In genomic region chr18:11494093-11494492, GRCh38 we compare ENCODE assay signal across 24 cellular contexts.
A peak's percentile ranks its signal among the peaks of the same experiment; 100 is the strongest.
DNase-seq lines count a peak whose midpoint lies in the region; ATAC-seq, FAIRE-seq and TF ChIP-seq lines count a peak whose summit lies in the region.
"Had no signal": no experiment of that assay in that cellular context is flagged by ENCODE, and none has a peak within 500 bp of the region (broad histone marks: within the 10 kb centered on the region; RNA-seq: fewer than 3 reads in every experiment).

No MANE protein-coding gene starts in this region.

- DNase-seq in AG20443 (ENCODE audit: low spot score) (peak; percentile 27), M059J (ENCODE audit: low read depth) (peak; percentile 82), dedifferentiated amniotic fluid mesenchymal stem cell (ENCODE audit: extremely low spot score) (peak; percentile 27), mesenchymal stem cell (peak; percentile 26), HTR-8/SVneo (ENCODE audit: insufficient read length, low spot score) (no peak), SK-N-SH (no peak)
- DNase-seq: activated CD4-positive, alpha-beta T cell treated with anti-CD3 and anti-CD28 coated beads for 48 hours; CD4-positive, alpha-beta memory T cell; DMS153; left cardiac atrium; MG63; naive thymus-derived CD8-positive, alpha-beta T cell; NCI-H1436; NCI-H2171 treated with DMSO at 0.1 percent for 48 hours; NCI-H748 treated with DMSO at 0.1 percent for 48 hours; OCI-M1; SIG-M5 had no signal

- no peak overlapping the region for H2BK120ac ChIP-seq in mesenchymal stem cell (ENCODE audit: low read depth, low read length)

- no peak for TF ChIP-seq RAD21 in SK-N-SH (IDR thresholded peaks at IDR 0.05; ENCODE audit: low read length)

- no peak for FAIRE-seq in HTR-8/SVneo (lab: Jason Lieb, UNC)

- H3K27ac ChIP-seq in mesenchymal stem cell (ENCODE audit: low read length, poor library complexity, severe bottlenecking) (peak overlapping the region; percentile 48), SK-N-SH (ENCODE audit: low read depth in 2 of 2, low read length in 1 of 2) (no peak overlapping the region)
- H3K27ac ChIP-seq: gastroesophageal sphincter, thoracic aorta had no signal

- H2AK5ac ChIP-seq in mesenchymal stem cell (ENCODE audit: low read length, severe bottlenecking), result no peak overlapping the region

- H3K79me1 ChIP-seq in mesenchymal stem cell (replicated peaks; ENCODE audit: low read length, poor library complexity, severe bottlenecking), result no peaks in the 10 kb centered on the region

- H3K9me2 ChIP-seq in SK-N-SH, result no peaks in the 10 kb centered on the region

- H2BK15ac ChIP-seq in mesenchymal stem cell (ENCODE audit: low read depth, poor library complexity, severe bottlenecking), result no peak overlapping the region

- no peaks in the 10 kb centered on the region for H3K36me3 ChIP-seq in mesenchymal stem cell (ENCODE audit: control insufficient read depth in 1 of 2, insufficient read depth in 2 of 2, low read depth in 1 of 2, low read length in 2 of 2)
- H3K36me3 ChIP-seq in SK-N-SH (replicated peaks in 1 of 2; ENCODE audit: control insufficient read depth in 1 of 2, insufficient read depth in 2 of 2, low read length in 1 of 2), result no peaks in the 10 kb centered on the region
- H3K36me3 ChIP-seq: gastroesophageal sphincter, HAP-1, MG63, thoracic aorta had no signal

- TF ChIP-seq CTCF in SK-N-SH (IDR thresholded peaks at IDR 0.05), result no peak

- ATAC-seq in HG02852 (IDR thresholded peaks at IDR 0.05; ENCODE audit: unreplicated experiment) (no peak), HG03520 (IDR thresholded peaks at IDR 0.05; ENCODE audit: unreplicated experiment) (no peak)
- ATAC-seq: activated T-helper 17 cell treated with anti-CD3 and anti-CD28 coated beads, Interleukin-2, amount 50 U/mL, for 72 hours; gastroesophageal sphincter; left cardiac atrium; naive thymus-derived CD8-positive, alpha-beta T cell; stimulated activated memory B cell treated with anti-CD40 and anti-IgM and Interleukin-4, amounts not matched to agents 10 μg/mL and 1 μg/mL and 100 μg/mL, for 72 hours had no signal

- H3K4me3 ChIP-seq in mesenchymal stem cell (ENCODE audit: insufficient read depth in 1 of 2, low read depth in 1 of 2, low read length in 2 of 2), result no peak overlapping the region
- H3K4me3 ChIP-seq in SK-N-SH (ENCODE audit: low read depth in 2 of 2, low read length in 1 of 2), result no peak overlapping the region
- H3K4me3 ChIP-seq: gastroesophageal sphincter, HAP-1, MG63, thoracic aorta had no signal

- H4K8ac ChIP-seq in mesenchymal stem cell (ENCODE audit: low read length), result no peak overlapping the region

- H3K9me3 ChIP-seq in mesenchymal stem cell (ENCODE audit: control insufficient read depth, low read length), result no peaks in the 10 kb centered on the region
- no peaks in the 10 kb centered on the region for H3K9me3 ChIP-seq in SK-N-SH
- H3K9me3 ChIP-seq: gastroesophageal sphincter, HAP-1, MG63, thoracic aorta had no signal

- no peaks in the 10 kb centered on the region for H4K20me1 ChIP-seq in SK-N-SH (ENCODE audit: insufficient read depth)

- H3K4me2 ChIP-seq in mesenchymal stem cell (ENCODE audit: low read length, poor library complexity, severe bottlenecking), result no peak overlapping the region
- no peak overlapping the region for H3K4me2 ChIP-seq in SK-N-SH

- H2AFZ ChIP-seq in mesenchymal stem cell (ENCODE audit: low read depth, low read length) (no peak overlapping the region), SK-N-SH (ENCODE audit: low read depth) (no peak overlapping the region)

- H4K91ac ChIP-seq in mesenchymal stem cell (ENCODE audit: low read length), result no peak overlapping the region

- H3K23ac ChIP-seq in mesenchymal stem cell (ENCODE audit: low read length in 2 of 2), result no peak overlapping the region

- no peak overlapping the region for H2BK5ac ChIP-seq in mesenchymal stem cell (ENCODE audit: low read depth, low read length, poor library complexity, severe bottlenecking)

- TF ChIP-seq EP300 in SK-N-SH (IDR thresholded peaks at IDR 0.05; ENCODE audit: borderline replicate concordance in 1 of 2, low read depth in 1 of 2, low read length in 1 of 2), result no peak

- H3K4ac ChIP-seq in mesenchymal stem cell (ENCODE audit: low read depth in 1 of 2, low read length in 2 of 2), result no peak overlapping the region

- H3K18ac ChIP-seq in mesenchymal stem cell (ENCODE audit: low read depth in 1 of 2, low read length in 2 of 2), result no peak overlapping the region

- H3K79me2 ChIP-seq in SK-N-SH (ENCODE audit: insufficient read depth), result no peaks in the 10 kb centered on the region

- no peaks in the 10 kb centered on the region for H3F3A ChIP-seq in SK-N-SH (replicated peaks; ENCODE audit: insufficient read depth)

- no peaks in the 10 kb centered on the region for H3K27me3 ChIP-seq in mesenchymal stem cell (ENCODE audit: control insufficient read depth in 1 of 2, insufficient read depth in 1 of 2, low read length in 2 of 2)
- no peaks in the 10 kb centered on the region; the same call in none of the 2 replicates for H3K27me3 ChIP-seq in SK-N-SH (ENCODE audit: insufficient read depth)
- H3K27me3 ChIP-seq: gastroesophageal sphincter, MG63 had no signal

- POLR2A ChIA-PET in SK-N-SH (lab: Yijun Ruan, JAX), result no interaction called here

- peaks cover 6% of the 10 kb centered on the region for H3K4me1 ChIP-seq in mesenchymal stem cell (ENCODE audit: control insufficient read depth, insufficient read depth, low read depth, low read length)
- H3K4me1 ChIP-seq in SK-N-SH (ENCODE audit: control insufficient read depth in 1 of 2, insufficient read depth in 2 of 2, low read depth in 1 of 2, low read length in 1 of 2), result no peaks in the 10 kb centered on the region
- H3K4me1 ChIP-seq: gastroesophageal sphincter, HAP-1 had no signal

- H3K9ac ChIP-seq in mesenchymal stem cell (ENCODE audit: low read length) (no peak overlapping the region), SK-N-SH (no peak overlapping the region)

- no peak overlapping the region for H3K14ac ChIP-seq in mesenchymal stem cell (ENCODE audit: low read length in 2 of 2)

- H2BK12ac ChIP-seq in mesenchymal stem cell (ENCODE audit: low read length in 2 of 2), result no peak overlapping the region

- CTCF ChIA-PET in SK-N-SH (lab: Yijun Ruan, JAX), result no interaction called here

TF ChIP-seq in SK-N-SH, 30 proteins besides CTCF, POLR2A, EP300 and RAD21 (continues in another document):
- TF ChIP-seq SIN3A (IDR thresholded peaks at IDR 0.05; ENCODE audit: borderline replicate concordance, low read depth, low read length), result no peak
- no peak for TF ChIP-seq SMC3 (IDR thresholded peaks at IDR 0.05; ENCODE audit: low read depth, low read length)
- TF ChIP-seq NRF1 (IDR thresholded peaks at IDR 0.05; ENCODE audit: low read depth, low read length), result no peak
- no peak for TF ChIP-seq USF1 (IDR thresholded peaks at IDR 0.05; ENCODE audit: borderline replicate concordance, low read depth)
- no peak for TF ChIP-seq NFIC (IDR thresholded peaks at IDR 0.05; ENCODE audit: borderline replicate concordance)
- no peak for TF ChIP-seq RXRA (IDR thresholded peaks at IDR 0.05; ENCODE audit: borderline replicate concordance, low read depth)
- no peak for TF ChIP-seq GATA2 (CRISPR knock-in tag; IDR thresholded peaks at IDR 0.05)
- TF ChIP-seq POLR2AphosphoS5 (IDR thresholded peaks at IDR 0.05; ENCODE audit: low read depth, low read length), result no peak
- no peak for TF ChIP-seq MXI1 (IDR thresholded peaks at IDR 0.05; ENCODE audit: low read depth, low read length)
- TF ChIP-seq GABPA (IDR thresholded peaks at IDR 0.05; ENCODE audit: low read depth), result no peak
- no peak for TF ChIP-seq PBX3 (IDR thresholded peaks at IDR 0.05)
- no peak for TF ChIP-seq CHD2 (IDR thresholded peaks at IDR 0.05; ENCODE audit: low read length, partially characterized antibody)
- no peak for TF ChIP-seq RFX5 (IDR thresholded peaks at IDR 0.05; ENCODE audit: low read length)
- no peak for TF ChIP-seq FOSL2 (IDR thresholded peaks at IDR 0.05; ENCODE audit: borderline replicate concordance, low read depth)
- TF ChIP-seq EZH2phosphoT487 (IDR thresholded peaks at IDR 0.05; ENCODE audit: borderline replicate concordance, low read depth), result no peak
- TF ChIP-seq MAX (IDR thresholded peaks at IDR 0.05; ENCODE audit: low read depth), result no peak
- no peak for TF ChIP-seq TEAD4 (IDR thresholded peaks at IDR 0.05; ENCODE audit: borderline replicate concordance, insufficient read depth)
- no peak for TF ChIP-seq FOXJ3 (CRISPR knock-in tag; IDR thresholded peaks at IDR 0.05)
- no peak for TF ChIP-seq IRF3 (IDR thresholded peaks at IDR 0.05; ENCODE audit: low read depth, low read length)

Comparison
In these comparisons a context has a peak if more than half of its experiments do, and no peak if none do; other contexts are left out.
1. DNase-seq: peak in AG20443 (single experiment), M059J (single experiment), dedifferentiated amniotic fluid mesenchymal stem cell (single experiment) and mesenchymal stem cell (single experiment); none in HTR-8/SVneo (single experiment) and SK-N-SH (single experiment).